Comparison of ENCODE assay signal across 8 cellular contexts in the genomic region with DNA sequence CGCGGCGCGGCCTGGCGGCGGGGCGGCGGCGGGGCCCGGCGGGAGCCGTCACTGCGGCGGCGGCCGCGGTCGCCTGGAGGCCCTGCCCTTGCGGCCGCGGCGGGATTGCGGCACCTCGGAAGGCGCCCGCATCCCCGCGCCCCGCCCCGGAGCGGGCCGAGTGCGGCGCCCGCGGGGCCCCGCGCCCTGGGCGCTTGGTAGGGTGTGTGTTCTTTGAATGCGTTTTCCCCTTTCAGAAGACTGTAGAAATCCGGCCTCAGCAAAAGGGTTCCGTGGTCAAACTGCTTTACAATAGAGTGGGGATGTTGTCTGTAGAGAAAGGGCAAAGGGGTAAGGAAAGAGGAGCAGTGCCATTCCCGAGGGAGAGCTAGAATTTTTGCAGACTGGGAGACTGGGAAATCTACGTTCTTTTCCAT. TPM values are rescaled to one million over a fixed set of nuclear protein-coding genes. Genes with fewer than 3 reads are reported as not detected.
DNase-seq lines count a peak whose midpoint lies in the region; ATAC-seq and TF ChIP-seq lines count a peak whose summit lies in the region.

No MANE protein-coding gene starts in this region.

- no peaks in the 10 kb centered on the region for H3K36me3 ChIP-seq in body of pancreas (replicated peaks in 1 of 2; ENCODE audit: insufficient read depth in 1 of 2, low read depth in 2 of 2)

- H3K27ac Mint-ChIP-seq in stimulated activated naive B cell treated with anti-CD40 and anti-IgM and Interleukin-4, amounts not matched to agents 10 μg/mL and 1 μg/mL and 100 μg/mL, for 72 hours: peak overlapping the region; percentile 21

- WGBS in body of pancreas, 2 donors: 0% methylated on average over 6 to 36 of the region's 44 CpGs

- POLR2A ChIA-PET in RWPE1 (lab: Yijun Ruan, JAX; ENCODE audit: low non-redundant PET): interaction anchor here (1.0 kb wide), 1 partner anchor 63 kb away, joined by 3 read pairs; no protein-coding TSS in a partner anchor

- H3K36me3 Mint-ChIP-seq in stimulated activated naive B cell treated with anti-CD40 and anti-IgM and Interleukin-4, amounts not matched to agents 10 μg/mL and 1 μg/mL and 100 μg/mL, for 72 hours: peaks cover 11 to 13% of the 10 kb centered on the region in 2 donors

- peaks cover 30 to 46% of the 10 kb centered on the region in 2 donors for H3K4me1 Mint-ChIP-seq in stimulated activated naive B cell treated with anti-CD40 and anti-IgM and Interleukin-4, amounts not matched to agents 10 μg/mL and 1 μg/mL and 100 μg/mL, for 72 hours

- H3K27ac ChIP-seq in RWPE1 (peak overlapping the region; percentile 84), body of pancreas (peak overlapping the region; percentile 86 to 95 (median 93))

- peak; percentile 2 for ATAC-seq in Right ventricle myocardium inferior
- peak; percentile 40 for ATAC-seq in HG02885 (IDR thresholded peaks at IDR 0.05; ENCODE audit: poor library complexity, unreplicated experiment)
- peak; percentile 49 for ATAC-seq in body of pancreas
- ATAC-seq in stimulated activated naive B cell treated with anti-CD40 and anti-IgM and Interleukin-4, amounts not matched to agents 10 μg/mL and 1 μg/mL and 100 μg/mL, for 72 hours (replicated peaks): peak; percentile 30 to 47

- DNase-seq in Right ventricle myocardium inferior (ENCODE audit: missing footprints) (no peak), cardiac septum (ENCODE audit: low spot score) (no peak), RWPE1 (ENCODE audit: low spot score) (peak; percentile 23), body of pancreas (peak in 2 of 4 donors; percentile 28 to 35), inferior parietal cortex (ENCODE audit: extremely low spot score) (peak; percentile 36), GM19240 (ENCODE audit: insufficient read length, low spot score) (no peak)
- no peak for DNase-seq in stimulated activated naive B cell treated with anti-CD40 and anti-IgM and Interleukin-4, amounts not matched to agents 10 μg/mL and 1 μg/mL and 100 μg/mL, for 72 hours

- peak overlapping the region; percentile 81 to 90 for H3K4me3 Mint-ChIP-seq in stimulated activated naive B cell treated with anti-CD40 and anti-IgM and Interleukin-4, amounts not matched to agents 10 μg/mL and 1 μg/mL and 100 μg/mL, for 72 hours

- intact Hi-C loops in Right ventricle myocardium inferior (cut with DNase I) (loop anchor here (1.0 to 10.0 kb wide), 7 partner anchors 40 to 216 kb away; no protein-coding TSS in a partner anchor), cardiac septum (cut with DNase I) (loop anchor here (1.0 to 10.0 kb wide), 6 partner anchors 30 to 210 kb away; a partner anchor contains a TSS), body of pancreas (cut with DNase I) (no loop called here)

- peaks cover 0 to 4% of the 10 kb centered on the region in 2 donors for H3K27me3 Mint-ChIP-seq in stimulated activated naive B cell treated with anti-CD40 and anti-IgM and Interleukin-4, amounts not matched to agents 10 μg/mL and 1 μg/mL and 100 μg/mL, for 72 hours

- peaks cover 39% of the 10 kb centered on the region for H3K4me1 ChIP-seq in body of pancreas

- CTCF ChIA-PET in RWPE1 (lab: Yijun Ruan, JAX): no interaction called here

- no peak for TF ChIP-seq POLR2A in body of pancreas (IDR thresholded peaks at IDR 0.05)

- H3K4me3 ChIP-seq in body of pancreas: peak overlapping the region; percentile 15 to 46

- no peaks in the 10 kb centered on the region for H3K27me3 ChIP-seq in body of pancreas

- H3K9me3 ChIP-seq in body of pancreas: no peaks in the 10 kb centered on the region

- TF ChIP-seq CTCF in RWPE1 (conservative IDR thresholded peaks at IDR 0.05; ENCODE audit: low read depth) (no peak), body of pancreas (IDR thresholded peaks at IDR 0.05) (peak in 1 of 7 experiments; percentile 8)

- H3K9me3 Mint-ChIP-seq in stimulated activated naive B cell treated with anti-CD40 and anti-IgM and Interleukin-4, amounts not matched to agents 10 μg/mL and 1 μg/mL and 100 μg/mL, for 72 hours: no peaks in the 10 kb centered on the region

RNA-seq across cellular contexts. Expression of a gene that starts 0.6 kb away (rescaled TPM):
- total RNA-seq in Right ventricle myocardium inferior (18.9 TPM), cardiac septum (25.1 TPM), body of pancreas (10 to 100 TPM; 22.4 to 25.7 TPM)

Comparison
In these comparisons a context has a peak if more than half of its experiments do, and no peak if none do; other contexts are left out.
1. DNase-seq: peak in RWPE1 (single experiment) and inferior parietal cortex (single experiment); none in Right ventricle myocardium inferior (single experiment), cardiac septum (single experiment), stimulated activated naive B cell treated with anti-CD40 and anti-IgM and Interleukin-4, amounts not matched to agents 10 μg/mL and 1 μg/mL and 100 μg/mL, for 72 hours (single experiment) and GM19240 (single experiment).
2. Peak in every context shown above with its lines, with median percentiles within 50 percentile points of each other: ATAC-seq.